9 cellular contexts compared by ENCODE assay signal in genomic region chr11:74321487-74322188, GRCh38. TPM values are rescaled to one million over a fixed set of nuclear protein-coding genes. Genes with fewer than 3 reads are reported as not detected.
DNase-seq lines count a peak whose midpoint lies in the region; TF ChIP-seq lines count a peak whose summit lies in the region.
"Had no signal": no experiment of that assay in that cellular context is flagged by ENCODE, and none has a peak within 500 bp of the region (broad histone marks: within the 10 kb centered on the region; RNA-seq: fewer than 3 reads in every experiment).

No MANE protein-coding gene starts in this region.

- H3K4me3 Mint-ChIP-seq in MCF 10A (ENCODE audit: unreplicated experiment): no peak overlapping the region
- H3K4me3 Mint-ChIP-seq: activated naive CD8-positive, alpha-beta T cell treated with anti-CD3 and anti-CD28 coated beads, Interleukin-2, amount 10 ng/mL, durations not matched to agents 7 days and 5 days had no signal

- TF ChIP-seq POLR2A in breast epithelium (IDR thresholded peaks at IDR 0.05) (no peak), suprapubic skin (IDR thresholded peaks at IDR 0.05) (no peak)

- H3K27me3 Mint-ChIP-seq in MCF 10A (ENCODE audit: insufficient read depth, unreplicated experiment): no peaks in the 10 kb centered on the region

- POLR2A ChIA-PET in MCF 10A (lab: Yijun Ruan, JAX): interaction anchor here (0.7 to 1.2 kb wide), 3 partner anchors 16 to 150 kb away, joined by 3 read pairs; partner anchors contain the start of genes C2CD3, PGM2L1 and PPME1

- CTCF ChIA-PET in MCF 10A (lab: Yijun Ruan, JAX): interaction anchor here (0.6 to 2.1 kb wide), 18 partner anchors 8 to 330 kb away, joined by 3 to 11 read pairs (median 3); no protein-coding TSS in a partner anchor

- H3K4me1 ChIP-seq in breast epithelium (no peaks in the 10 kb centered on the region), suprapubic skin (peaks cover 21% of the 10 kb centered on the region)

- H3K9me3 Mint-ChIP-seq in MCF 10A (ENCODE audit: unreplicated experiment): peaks cover 15% of the 10 kb centered on the region

- H3K4me1 Mint-ChIP-seq in MCF 10A (ENCODE audit: insufficient read depth, unreplicated experiment): peaks cover 11% of the 10 kb centered on the region
- H3K4me1 Mint-ChIP-seq: activated naive CD8-positive, alpha-beta T cell treated with anti-CD3 and anti-CD28 coated beads, Interleukin-2, amount 10 ng/mL, durations not matched to agents 7 days and 5 days had no signal

- peak; percentile 34 for TF ChIP-seq CTCF in MCF 10A (IDR thresholded peaks at IDR 0.05; ENCODE audit: unreplicated experiment)
- TF ChIP-seq CTCF in breast epithelium (IDR thresholded peaks at IDR 0.05): peak in 1 of 3 donors; percentile 26
- peak in 1 of 2 donors; percentile 19 for TF ChIP-seq CTCF in suprapubic skin (IDR thresholded peaks at IDR 0.05)

- H3K27ac ChIP-seq in breast epithelium (no peak overlapping the region), suprapubic skin (no peak overlapping the region)

- intact Hi-C loops in MCF 10A (cut with micrococcal nuclease) (no loop called here), breast epithelium (cut with DNase I; ENCODE audit: low total_unique reads) (no loop called here)

- H3K36me3 Mint-ChIP-seq in MCF 10A (ENCODE audit: insufficient read depth, unreplicated experiment): no peaks in the 10 kb centered on the region

- no peak overlapping the region for H3K27ac Mint-ChIP-seq in MCF 10A (ENCODE audit: low read depth, unreplicated experiment)
- H3K27ac Mint-ChIP-seq: activated naive CD8-positive, alpha-beta T cell treated with anti-CD3 and anti-CD28 coated beads, Interleukin-2, amount 10 ng/mL, durations not matched to agents 7 days and 5 days had no signal

- H3K9me3 ChIP-seq in breast epithelium (peaks cover 0 to 10% of the 10 kb centered on the region in 2 donors), suprapubic skin (no peaks in the 10 kb centered on the region)

- WGBS in suprapubic skin: 24% methylated on average over 10 of the region's 10 CpGs

- no peak for TF ChIP-seq EP300 in suprapubic skin (IDR thresholded peaks at IDR 0.05)

- no peaks in the 10 kb centered on the region for H3K36me3 ChIP-seq in breast epithelium
- no peaks in the 10 kb centered on the region for H3K36me3 ChIP-seq in suprapubic skin

- no TSS peak for BruUV-seq in MCF 10A (replicated peaks; lab: Mats Ljungman, UMichigan)

- H3K4me3 ChIP-seq in breast epithelium: no peak overlapping the region
- H3K4me3 ChIP-seq in suprapubic skin: no peak overlapping the region

- H3K27me3 ChIP-seq in breast epithelium (no peaks in the 10 kb centered on the region), suprapubic skin (no peaks in the 10 kb centered on the region)

- peak; percentile 58 for DNase-seq in MCF 10A (ENCODE audit: unreplicated experiment)
- DNase-seq in breast epithelium (ENCODE audit: low spot score in 2 of 2): no peak
- peak; percentile 88 for DNase-seq in NCI-H345 (lab: John Stamatoyannopoulos, UW)
- peak; percentile 60 for DNase-seq in amniotic epithelial cell (ENCODE audit: low read depth)
- peak; percentile 42 for DNase-seq in kidney tubule cell (ENCODE audit: low spot score)
- DNase-seq in suprapubic skin (ENCODE audit: low spot score in 2 of 2): no peak
- DNase-seq in midbrain (lab: John Stamatoyannopoulos, UW): no peak
- DNase-seq in superior temporal gyrus (ENCODE audit: extremely low spot score): no peak
- DNase-seq: activated naive CD8-positive, alpha-beta T cell treated with anti-CD3 and anti-CD28 coated beads, Interleukin-2, amount 10 ng/mL, durations not matched to agents 7 days and 5 days had no signal

RNA-seq across cellular contexts. Expression of gene P4HA3, which starts 10.2 kb away (rescaled TPM):
- 0.15 and 0.93 TPM in 2 replicates for total RNA-seq in MCF 10A (2022)
- total RNA-seq in breast epithelium: under 1 TPM; 0.29 to 0.66 (median 0.48) TPM
- total RNA-seq in suprapubic skin: under 1 TPM in 1 of 4 donors, not detected in 3; 0.42 TPM
- total RNA-seq: activated naive CD8-positive, alpha-beta T cell treated with anti-CD3 and anti-CD28 coated beads, Interleukin-2, amount 10 ng/mL, durations not matched to agents 7 days and 5 days had no signal

Comparison
In these comparisons a context has a peak if more than half of its experiments do, and no peak if none do; other contexts are left out.
1. DNase-seq: peak in MCF 10A (single experiment), NCI-H345 (single experiment), amniotic epithelial cell (single experiment) and kidney tubule cell (single experiment); none in breast epithelium (0 of 2), suprapubic skin (0 of 2), midbrain (single experiment) and superior temporal gyrus (single experiment).